8 cellular contexts compared by ENCODE assay signal in genomic region chr19:12484371-12485322, GRCh38. TPM values are rescaled to one million over a fixed set of nuclear protein-coding genes. Genes with fewer than 3 reads are reported as not detected.
DNase-seq lines count a peak whose midpoint lies in the region; ATAC-seq, FAIRE-seq and TF ChIP-seq lines count a peak whose summit lies in the region.

Gene ZNF709, minus strand, starts transcription at chr19:12484816. Its CDS starts 159 bp downstream, at chr19:12484657.

- H2AFZ ChIP-seq in HepG2 (ENCODE audit: low read length) = peak within 1 kb of the TSS; percentile 79

- intact Hi-C loops in HepG2 (cut with micrococcal nuclease; ENCODE audit: unreplicated experiment) = loop anchor here (5.0 kb wide), 2 partner anchors 42 to 68 kb away; partner anchors contain the start of genes ZNF443 and ZNF564

- H4K20me1 ChIP-seq in HepG2 (ENCODE audit: insufficient read depth, low read length) = no peaks in the 10 kb centered on the region

- no peak for TF ChIP-seq EP300 in HepG2 (IDR thresholded peaks at IDR 0.05; ENCODE audit: low read depth in 2 of 2, low read length in 2 of 2)
- no peak for TF ChIP-seq EP300 in HepG2 (CRISPR knock-in tag; IDR thresholded peaks at IDR 0.05; ENCODE audit: borderline replicate concordance)

- ATAC-seq in GM18909 (IDR thresholded peaks at IDR 0.05; ENCODE audit: poor library complexity, unreplicated experiment) (peak; percentile 94), HG03196 (IDR thresholded peaks at IDR 0.05; ENCODE audit: unreplicated experiment) (peak; percentile 89), HepG2 (peak; percentile 94)

- peak; percentile 88 to 98 for TF ChIP-seq POLR2A in HepG2 (IDR thresholded peaks at IDR 0.05; ENCODE audit: insufficient read depth in 1 of 2, low read depth in 2 of 2, low read length in 2 of 2)

- peak within 1 kb of the TSS; percentile 74 for H3K4me3 ChIP-seq in AG09309 (ENCODE audit: control insufficient read depth, low read depth, low read length)
- peak within 1 kb of the TSS; percentile 88 to 100 (median 93) for H3K4me3 ChIP-seq in HepG2 (replicated peaks in 1 of 3; ENCODE audit: insufficient read depth in 1 of 3, low read depth in 2 of 3, low read length in 3 of 3)

- no peaks in the 10 kb centered on the region for H3K9me3 ChIP-seq in HepG2 (ENCODE audit: low read length)

- peak within 1 kb of the TSS; percentile 86 for H3K4me2 ChIP-seq in HepG2 (ENCODE audit: low read depth, low read length)

- FAIRE-seq in HepG2 (lab: Jason Lieb, UNC) = peak; percentile 67

- peak within 1 kb of the TSS; percentile 57 for H3K27ac ChIP-seq in HepG2 (ENCODE audit: extremely low read length, insufficient read depth, low read length)

- DNase-seq in AG09309 (ENCODE audit: low read depth) (peak; percentile 20), NCI-H510A (lab: John Stamatoyannopoulos, UW) (peak; percentile 67), dermis blood vessel endothelial cell (peak; percentile 89), HepG2 (ENCODE audit: low spot score) (peak; percentile 86)
- DNase-seq in activated CD4-positive, alpha-beta T cell treated with anti-CD3 and anti-CD28 coated beads, Interleukin-2, amount 50 U/mL, for 4 hours = peak; percentile 83
- peak; percentile 83 for DNase-seq in stimulated activated CD4-positive, alpha-beta T cell treated with anti-CD3 and anti-CD28 coated beads, Interleukin-2, amount 100 ng/mL, for 4 hours (ENCODE audit: low read depth)

- peaks cover 28% of the 10 kb centered on the region for H3K79me2 ChIP-seq in HepG2 (ENCODE audit: insufficient read depth, low read length)

- H3K4me1 ChIP-seq in HepG2 (ENCODE audit: insufficient read depth, low read length) = peaks cover 37% of the 10 kb centered on the region

- TF ChIP-seq CTCF in AG09309 (IDR thresholded peaks at IDR 0.05; ENCODE audit: control insufficient read depth, insufficient read depth, low read depth, low read length, missing control alignments) (no peak), HepG2 (CRISPR knock-in tag; IDR thresholded peaks at IDR 0.05) (no peak)

- in situ Hi-C loops in HepG2 (cut with HindIII; ENCODE audit: extremely low pct_ligation_motif_present, low pct_unique_long_range_greater_than_20kb) = loop anchor here (5.0 kb wide), 1 partner anchor 42 kb away; the partner anchor contains the start of gene ZNF443

- under 1% methylated on average over 28 of the region's 63 CpGs for WGBS in HepG2 (ENCODE audit: low lambda C conversion rate)

- POLR2A ChIA-PET in HepG2 (lab: Yijun Ruan, JAX) = interaction anchor here (0.7 to 6.1 kb wide), 3 partner anchors 11 to 46 kb away, joined by 3 to 62 read pairs (median 3); partner anchors contain the start of gene ZNF443

- no peaks in the 10 kb centered on the region for H3K27me3 ChIP-seq in HepG2 (ENCODE audit: control insufficient read depth in 1 of 2, insufficient read depth in 2 of 2, low read length in 2 of 2)

- CTCF ChIA-PET in HepG2 (lab: Yijun Ruan, JAX; ENCODE audit: low intra/inter-chr PET ratio, low total read pairs) = no interaction called here

- H3K36me3 ChIP-seq in HepG2 (replicated peaks in 1 of 2; ENCODE audit: control insufficient read depth in 1 of 2, insufficient read depth in 2 of 2, low read length in 2 of 2) = no peaks in the 10 kb centered on the region

- TSS peak; percentile 71 for BruUV-seq in HepG2 (replicated peaks; lab: Mats Ljungman, UMichigan)

- H3K9ac ChIP-seq in HepG2 (ENCODE audit: insufficient read depth, low read depth, low read length) = peak within 1 kb of the TSS; percentile 77

- TF ChIP-seq RAD21 in HepG2 (CRISPR knock-in tag; IDR thresholded peaks at IDR 0.05) = no peak; the same call in 1 of the 2 replicates

TF ChIP-seq in HepG2, 621 proteins besides CTCF, POLR2A, EP300 and RAD21 (continues in another document):
- TF ChIP-seq CENPX (CRISPR knock-in tag; IDR thresholded peaks at IDR 0.05) (no peak), ZZZ3 (CRISPR knock-in tag; IDR thresholded peaks at IDR 0.05; ENCODE audit: borderline replicate concordance) (peak; percentile 71; the same call in 1 of the 2 replicates), EHMT2 (IDR thresholded peaks at IDR 0.05; ENCODE audit: borderline replicate concordance, low read depth, low read length) (no peak), SNRNP70 (IDR thresholded peaks at IDR 0.05; ENCODE audit: low read depth, low read length) (no peak), HNRNPL (IDR thresholded peaks at IDR 0.05; ENCODE audit: low read depth, low read length) (no peak), ZFYVE20 (CRISPR knock-in tag; IDR thresholded peaks at IDR 0.05; ENCODE audit: borderline replicate concordance, low read depth) (no peak), U2AF1 (optimal IDR thresholded peaks at IDR 0.05; ENCODE audit: low read depth, low read length) (peak; percentile 36), ATF3 (CRISPR knock-in tag; IDR thresholded peaks at IDR 0.05) (0 out of 2 replicates have a peak, but pooled peaks have one; percentile 12), ZNF44 (CRISPR knock-in tag; IDR thresholded peaks at IDR 0.05) (peak; percentile 14; the same call in 1 of the 2 replicates), ZNF792 (CRISPR knock-in tag; IDR thresholded peaks at IDR 0.05) (no peak), HNRNPLL (IDR thresholded peaks at IDR 0.05; ENCODE audit: low read depth, low read length, poor library complexity, severe bottlenecking) (peak; percentile 95), SKI (IDR thresholded peaks at IDR 0.05; ENCODE audit: partially characterized antibody) (peak; percentile 10), PAX8 (CRISPR knock-in tag; IDR thresholded peaks at IDR 0.05; ENCODE audit: borderline replicate concordance) (0 out of 2 replicates have a peak, but pooled peaks have one; percentile 71), PAWR (CRISPR knock-in tag; IDR thresholded peaks at IDR 0.05; ENCODE audit: borderline replicate concordance) (peak; percentile 64; the same call in 1 of the 2 replicates), ZNF414 (CRISPR knock-in tag; IDR thresholded peaks at IDR 0.05) (no peak)

RNA-seq across cellular contexts. Expression of gene ZNF709, which starts in this region (rescaled TPM):
- total RNA-seq in dermis blood vessel endothelial cell (3.5 and 5.8 TPM in 2 replicates), HepG2 (2016; rRNA removed; fragmentation: Illumina TruSeq; extraction: Trizol) (3.9 and 4.7 TPM in 2 replicates)
- total RNA-seq in HepG2 (2016; cell fraction: cytosol; rRNA removed; fragmentation: Illumina TruSeq; extraction: Trizol; ENCODE audit: low read depth) = 0.61 and 0.79 TPM in 2 replicates
- total RNA-seq in HepG2 (2016; cell fraction: insoluble cytoplasmic fraction; rRNA removed; fragmentation: Illumina TruSeq; extraction: Trizol) = 3.7 and 4.7 TPM in 2 replicates
- 1.3 and 1.5 TPM in 2 replicates for total RNA-seq in HepG2 (2016; cell fraction: membrane; rRNA removed; fragmentation: Illumina TruSeq; extraction: Trizol)
- total RNA-seq in HepG2 (2016; cell fraction: nucleus; rRNA removed; fragmentation: Illumina TruSeq; extraction: Trizol) = 2.9 and 3.6 TPM in 2 replicates
- 1.0 and 1.5 TPM in 2 replicates for polyA plus RNA-seq in HepG2 (2011; rRNA removed)
- polyA plus RNA-seq in HepG2 (2011; cell fraction: cytosol; rRNA removed) = 0.43 and 0.69 TPM in 2 replicates
- 1.2 and 1.3 TPM in 2 replicates for polyA plus RNA-seq in HepG2 (2011; cell fraction: nucleus; rRNA removed)
- 0.68 and 1.7 TPM in 2 replicates for polyA plus RNA-seq in HepG2 (2012)
- polyA plus RNA-seq in HepG2 (2016; cell fraction: cytosol; fragmentation: Illumina TruSeq; extraction: Trizol; ENCODE audit: low read depth) = 0.11 and 0.15 TPM in 2 replicates
- 1.2 and 1.4 TPM in 2 replicates for polyA plus RNA-seq in HepG2 (2016; cell fraction: insoluble cytoplasmic fraction; fragmentation: Illumina TruSeq; extraction: Trizol; ENCODE audit: low read depth)
- polyA plus RNA-seq in HepG2 (2016; cell fraction: membrane; fragmentation: Illumina TruSeq; extraction: Trizol; ENCODE audit: low read depth) = 0.33 and 0.42 TPM in 2 replicates
- polyA plus RNA-seq in HepG2 (2016; cell fraction: nucleus; fragmentation: Illumina TruSeq; extraction: Trizol; ENCODE audit: insufficient read depth, low read depth) = 2.4 and 3.6 TPM in 2 replicates
- polyA minus RNA-seq in HepG2 (2011; rRNA and poly(A)+ RNA removed; ENCODE audit: low replicate concordance) = 2.2 TPM in 1 of 2 replicates, not detected in the other
- polyA minus RNA-seq in HepG2 (2011; cell fraction: cytosol; rRNA and poly(A)+ RNA removed) = 1.8 and 2.0 TPM in 2 replicates
- 6.6 and 6.8 TPM in 2 replicates for polyA minus RNA-seq in HepG2 (2011; cell fraction: nucleus; rRNA and poly(A)+ RNA removed)

Comparison
In these comparisons a context has a peak if more than half of its experiments do, and no peak if none do; other contexts are left out.
1. Peak in every context shown above with its lines: DNase-seq, ATAC-seq, H3K4me3 ChIP-seq and H3K27ac ChIP-seq.
2. DNase-seq: peak in every context shown above with its lines; median percentile 89 in dermis blood vessel endothelial cell; 86 in HepG2; 83 in activated CD4-positive, alpha-beta T cell treated with anti-CD3 and anti-CD28 coated beads, Interleukin-2, amount 50 U/mL, for 4 hours; 83 in stimulated activated CD4-positive, alpha-beta T cell treated with anti-CD3 and anti-CD28 coated beads, Interleukin-2, amount 100 ng/mL, for 4 hours; 67 in NCI-H510A; 20 in AG09309.